In the genomic region with DNA sequence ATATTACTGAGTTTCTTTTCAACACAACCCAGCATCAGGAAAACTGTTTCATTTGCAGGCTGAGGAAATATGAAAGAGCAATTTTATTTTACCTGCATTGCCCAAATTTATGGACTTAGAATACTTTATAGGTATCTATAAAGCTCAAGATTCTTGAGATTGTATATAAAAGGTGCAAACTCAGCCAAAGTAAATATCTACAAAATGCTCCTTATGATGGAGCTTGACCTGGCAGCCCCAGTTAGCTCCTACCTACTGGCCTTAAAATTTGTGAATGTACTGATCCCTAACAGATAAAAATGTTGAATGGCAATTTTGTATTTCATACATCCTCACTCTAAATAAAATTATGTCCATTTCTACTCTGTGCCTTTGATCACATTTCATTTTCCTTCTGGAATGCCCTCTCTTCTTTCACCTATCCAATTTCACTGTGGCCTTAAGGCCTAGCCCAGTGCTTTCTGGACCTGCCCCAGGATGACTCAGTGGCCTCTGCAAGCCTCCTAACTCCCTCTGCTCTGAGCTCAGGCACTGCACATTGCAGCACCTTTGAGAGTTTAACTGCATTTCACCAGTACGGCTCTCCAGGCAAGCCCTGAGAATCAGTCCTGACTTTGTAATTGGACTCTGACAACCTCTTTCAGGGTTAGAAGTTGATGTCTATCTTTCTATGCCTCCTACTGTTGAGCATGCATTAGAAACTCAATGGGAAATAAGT, we compare ENCODE assay signal across 11 cellular contexts.
DNase-seq lines count a peak whose midpoint lies in the region; ATAC-seq and TF ChIP-seq lines count a peak whose summit lies in the region.
"Had no signal": no experiment of that assay in that cellular context is flagged by ENCODE, and none has a peak within 500 bp of the region (broad histone marks: within the 10 kb centered on the region; RNA-seq: fewer than 3 reads in every experiment).

No MANE protein-coding gene starts in this region.

- TF ChIP-seq CTCF in LNCaP clone FGC (IDR thresholded peaks at IDR 0.05; ENCODE audit: control insufficient read depth, extremely low read depth, insufficient read depth) (no peak), colonic mucosa (IDR thresholded peaks at IDR 0.05) (no peak)

- DNase-seq in LNCaP clone FGC (ENCODE audit: low read depth) (peak; percentile 65), colonic mucosa (peak; percentile 65), superior temporal gyrus (ENCODE audit: extremely low spot score) (no peak)
- no peak for DNase-seq in activated CD4-positive, alpha-beta T cell treated with anti-CD3 and anti-CD28 coated beads, Interleukin-2, amount 50 U/mL, for 1 hour
- DNase-seq: cortex of kidney, midbrain had no signal

- H3K36me3 ChIP-seq in ACC112 (ENCODE audit: insufficient read depth, low read length) (peaks cover 22% of the 10 kb centered on the region; the same call in 1 of the 2 replicates), colonic mucosa (no peaks in the 10 kb centered on the region), mesodermal cell (ENCODE audit: control insufficient read depth, insufficient read depth, low read length) (peaks cover 39% of the 10 kb centered on the region)

- H3K27ac ChIP-seq in ACC112 (ENCODE audit: low read depth, low read length) (peak overlapping the region; percentile 94), colonic mucosa (peak overlapping the region; percentile 26), mesodermal cell (ENCODE audit: low read depth, low read length, severe bottlenecking) (peak overlapping the region; percentile 74)
- H3K27ac ChIP-seq: KMS-11 had no signal

- no peak overlapping the region for H3K9ac ChIP-seq in colonic mucosa (ENCODE audit: low read depth in 2 of 2, low read length in 2 of 2)
- H3K9ac ChIP-seq: KMS-11 had no signal

- H3K4me3 ChIP-seq in ACC112 (ENCODE audit: low read depth, low read length) (peak overlapping the region; percentile 59), LNCaP clone FGC (ENCODE audit: low read depth, low read length) (no peak overlapping the region), colonic mucosa (no peak overlapping the region), mesodermal cell (ENCODE audit: extremely low read depth, insufficient read depth, low read length, poor library complexity, severe bottlenecking) (no peak overlapping the region)

- WGBS in mesodermal cell (ENCODE audit: insufficient coverage in 2 of 2), 2 experiments = 89 to 100% methylated on average over 1 of the region's 1 CpG

- ATAC-seq in GM18861 (IDR thresholded peaks at IDR 0.05; ENCODE audit: unreplicated experiment) (no peak), GM19035 (IDR thresholded peaks at IDR 0.05; ENCODE audit: unreplicated experiment) (no peak)

- H3K4me1 ChIP-seq in ACC112 (ENCODE audit: control insufficient read depth, insufficient read depth, low read length, unreplicated experiment) = peaks cover 69% of the 10 kb centered on the region
- peaks cover 7% of the 10 kb centered on the region for H3K4me1 ChIP-seq in colonic mucosa
- peaks cover 26% of the 10 kb centered on the region for H3K4me1 ChIP-seq in mesodermal cell (ENCODE audit: control insufficient read depth, insufficient read depth, low read length, poor library complexity, severe bottlenecking)

- intact Hi-C loops in colonic mucosa (cut with DNase I) = no loop called here

- H2AFZ ChIP-seq in ACC112 (ENCODE audit: low read length, unreplicated experiment) = no peak overlapping the region

- no peaks in the 10 kb centered on the region for H3K79me2 ChIP-seq in ACC112 (ENCODE audit: control insufficient read depth, insufficient read depth, low read length, unreplicated experiment)

- H3K9me3 ChIP-seq in colonic mucosa = no peaks in the 10 kb centered on the region
- no peaks in the 10 kb centered on the region for H3K9me3 ChIP-seq in mesodermal cell (ENCODE audit: control insufficient read depth, low read length)

- H3K27me3 ChIP-seq in ACC112 (ENCODE audit: insufficient read depth, low read length) (no peaks in the 10 kb centered on the region), colonic mucosa (no peaks in the 10 kb centered on the region)

Comparison
In these comparisons a context has a peak if more than half of its experiments do, and no peak if none do; other contexts are left out.
1. H3K27ac ChIP-seq: peak in every context shown above with its lines; median percentile 94 in ACC112; 74 in mesodermal cell; 26 in colonic mucosa.
2. DNase-seq: peak in LNCaP clone FGC (single experiment) and colonic mucosa (single experiment); none in activated CD4-positive, alpha-beta T cell treated with anti-CD3 and anti-CD28 coated beads, Interleukin-2, amount 50 U/mL, for 1 hour (single experiment) and superior temporal gyrus (single experiment).